Comparison of ENCODE assay signal across 9 cellular contexts in genomic region chr1:156476501-156477298, GRCh38. TPM values are rescaled to one million over a fixed set of nuclear protein-coding genes. Genes with fewer than 3 reads are reported as not detected.
DNase-seq lines count a peak whose midpoint lies in the region; TF ChIP-seq lines count a peak whose summit lies in the region.
"Had no signal": no experiment of that assay in that cellular context is flagged by ENCODE, and none has a peak within 500 bp of the region (broad histone marks: within the 10 kb centered on the region; RNA-seq: fewer than 3 reads in every experiment).

No MANE protein-coding gene starts in this region.

- intact Hi-C loops in adrenal gland (cut with DNase I): no loop called here
- intact Hi-C loops in OCI-LY7 (cut with micrococcal nuclease; ENCODE audit: unreplicated experiment): no loop called here

- peaks cover 12% of the 10 kb centered on the region; the same call in 1 of the 2 replicates for H3K79me2 ChIP-seq in OCI-LY7 (ENCODE audit: insufficient read depth, low read depth, low read length)

- H3K4me2 ChIP-seq in OCI-LY7 (ENCODE audit: low read length): no peak overlapping the region

- no TSS peak for BruUV-seq in OCI-LY7 (replicated peaks; lab: Mats Ljungman, UMichigan)

- no peaks in the 10 kb centered on the region for H3K9me3 Mint-ChIP-seq in activated naive CD4-positive, alpha-beta T cell treated with anti-CD3 and anti-CD28 coated beads, Interleukin-2, amount 10 ng/mL, durations not matched to agents 7 days and 5 days
- no peaks in the 10 kb centered on the region for H3K9me3 Mint-ChIP-seq in mesothelial cell of epicardium

- no peak for TF ChIP-seq EP300 in tibial nerve (IDR thresholded peaks at IDR 0.05)

- no peak overlapping the region for H3K4me3 Mint-ChIP-seq in activated naive CD4-positive, alpha-beta T cell treated with anti-CD3 and anti-CD28 coated beads, Interleukin-2, amount 10 ng/mL, durations not matched to agents 7 days and 5 days
- no peak overlapping the region for H3K4me3 Mint-ChIP-seq in mesothelial cell of epicardium

- DNase-seq in activated naive CD4-positive, alpha-beta T cell treated with anti-CD3 and anti-CD28 coated beads, Interleukin-2, amount 10 ng/mL, durations not matched to agents 7 days and 5 days: no peak
- no peak for DNase-seq in activated naive CD4-positive, alpha-beta T cell treated with Interleukin-2 at 50 U/mL for 16 hours
- DNase-seq in adrenal gland: peak in 2 of 7 donors; percentile 51 to 65
- peak; percentile 96 for DNase-seq in islet precursor cell
- no peak for DNase-seq in tibial nerve (ENCODE audit: low spot score in 2 of 2)
- no peak for DNase-seq in OCI-LY7 (ENCODE audit: low spot score)
- no peak for DNase-seq in mesothelial cell of epicardium (ENCODE audit: low spot score in 2 of 2, unreplicated experiment in 2 of 2)
- DNase-seq in GM13976 (ENCODE audit: low spot score): no peak

- CTCF ChIA-PET in activated naive CD4-positive, alpha-beta T cell treated with anti-CD3 and anti-CD28 coated beads, Interleukin-2, amount 10 ng/mL, durations not matched to agents 7 days and 5 days (lab: Charles Lee): interaction anchor here (1.0 to 1.8 kb wide), 5 partner anchors 13 to 132 kb away, joined by 3 to 8 read pairs (median 4); no protein-coding TSS in a partner anchor
- CTCF ChIA-PET in OCI-LY7 (lab: Charles Lee; ENCODE audit: unreplicated experiment): no interaction called here

- peaks cover 73% of the 10 kb centered on the region for H3K36me3 Mint-ChIP-seq in activated naive CD4-positive, alpha-beta T cell treated with anti-CD3 and anti-CD28 coated beads, Interleukin-2, amount 10 ng/mL, durations not matched to agents 7 days and 5 days
- H3K36me3 Mint-ChIP-seq in mesothelial cell of epicardium: peaks cover 45% of the 10 kb centered on the region

- H3K27ac ChIP-seq in adrenal gland (peak overlapping the region; percentile 6 to 92 (median 75)), tibial nerve (peak overlapping the region; percentile 62 to 94 (median 76)), OCI-LY7 (ENCODE audit: low read depth, low read length, poor library complexity, severe bottlenecking) (no peak overlapping the region)
- H3K27ac ChIP-seq: HL-60 had no signal

- in situ Hi-C loops in GM13976 (cut with MboI; ENCODE audit: low sequenced_read_pairs, unreplicated experiment): no loop called here

- TF ChIP-seq CTCF in adrenal gland (IDR thresholded peaks at IDR 0.05) (no peak), tibial nerve (IDR thresholded peaks at IDR 0.05) (no peak), OCI-LY7 (conservative IDR thresholded peaks at IDR 0.05; ENCODE audit: low read length) (no peak), mesothelial cell of epicardium (IDR thresholded peaks at IDR 0.05; ENCODE audit: unreplicated experiment) (no peak), GM13976 (IDR thresholded peaks at IDR 0.05; ENCODE audit: borderline replicate concordance, control extremely low read depth, extremely low read depth, insufficient read depth, missing control alignments) (no peak)

- H3K36me3 ChIP-seq in adrenal gland (replicated peaks in 1 of 2): peaks cover 0 to 100% of the 10 kb centered on the region in 2 donors
- peaks cover 9 to 100% (median 48%) of the 10 kb centered on the region in 3 donors for H3K36me3 ChIP-seq in tibial nerve
- peaks cover 97% of the 10 kb centered on the region for H3K36me3 ChIP-seq in OCI-LY7 (ENCODE audit: insufficient read depth, low read length)

- no peaks in the 10 kb centered on the region for H3K27me3 Mint-ChIP-seq in activated naive CD4-positive, alpha-beta T cell treated with anti-CD3 and anti-CD28 coated beads, Interleukin-2, amount 10 ng/mL, durations not matched to agents 7 days and 5 days
- no peaks in the 10 kb centered on the region for H3K27me3 Mint-ChIP-seq in mesothelial cell of epicardium (ENCODE audit: low read depth)

- no peaks in the 10 kb centered on the region for H3K9me2 ChIP-seq in OCI-LY7 (ENCODE audit: insufficient read depth, low read length)

- H3K4me1 Mint-ChIP-seq in activated naive CD4-positive, alpha-beta T cell treated with anti-CD3 and anti-CD28 coated beads, Interleukin-2, amount 10 ng/mL, durations not matched to agents 7 days and 5 days: peaks cover 19% of the 10 kb centered on the region
- H3K4me1 Mint-ChIP-seq in mesothelial cell of epicardium: no peaks in the 10 kb centered on the region

- TF ChIP-seq POLR2A in adrenal gland (IDR thresholded peaks at IDR 0.05) (no peak), tibial nerve (IDR thresholded peaks at IDR 0.05) (no peak)

- H3K27me3 ChIP-seq in adrenal gland (no peaks in the 10 kb centered on the region), tibial nerve (no peaks in the 10 kb centered on the region)

- H3K27ac Mint-ChIP-seq in activated naive CD4-positive, alpha-beta T cell treated with anti-CD3 and anti-CD28 coated beads, Interleukin-2, amount 10 ng/mL, durations not matched to agents 7 days and 5 days: peak overlapping the region; percentile 6
- H3K27ac Mint-ChIP-seq in mesothelial cell of epicardium: no peak overlapping the region

- H4K20me1 ChIP-seq in OCI-LY7 (ENCODE audit: insufficient read depth, low read length): no peaks in the 10 kb centered on the region

- POLR2A ChIA-PET in OCI-LY7 (lab: Charles Lee): no interaction called here

- no peaks in the 10 kb centered on the region for H3K9me3 ChIP-seq in adrenal gland (replicated peaks in 1 of 3)
- H3K9me3 ChIP-seq in tibial nerve: no peaks in the 10 kb centered on the region
- H3K9me3 ChIP-seq in OCI-LY7 (ENCODE audit: low read length): no peaks in the 10 kb centered on the region

- H2AFZ ChIP-seq in OCI-LY7 (ENCODE audit: low read length): no peak overlapping the region

- WGBS in adrenal gland, 4 donors: 30 to 55% (median 40%) methylated on average over 7 to 8 of the region's 8 CpGs
- 31 to 35% methylated on average over 8 of the region's 8 CpGs for WGBS in tibial nerve, 2 donors

- H3K4me1 ChIP-seq in adrenal gland (replicated peaks in 1 of 2) (peaks cover 15 to 43% of the 10 kb centered on the region in 2 donors), tibial nerve (peaks cover 0 to 67% (median 35%) of the 10 kb centered on the region in 4 donors), OCI-LY7 (ENCODE audit: insufficient read depth, low read length, poor library complexity, severe bottlenecking) (peaks cover 19% of the 10 kb centered on the region)

- no peak overlapping the region for H3K4me3 ChIP-seq in adrenal gland
- no peak overlapping the region for H3K4me3 ChIP-seq in tibial nerve
- H3K4me3 ChIP-seq in OCI-LY7 (ENCODE audit: low read depth, low read length, poor library complexity, severe bottlenecking): no peak overlapping the region

RNA-seq across cellular contexts. Expression of gene MEF2D, which starts 23.9 kb away (rescaled TPM):
- total RNA-seq in adrenal gland (10 to 100 TPM; 28.1 to 89.9 (median 74.6) TPM), tibial nerve (10 to 100 TPM; 67.5 to 84.9 (median 70.8) TPM), OCI-LY7 (2022) (92.3 and 101 TPM in 2 replicates), mesothelial cell of epicardium (37.4 to 40.9 TPM (median 37.8 TPM) in 3 replicates)
- polyA plus RNA-seq in adrenal gland: 10 to 100 TPM; 29.1 to 37.4 (median 35.3) TPM
- 23.4 and 42.7 TPM in 2 replicates for total RNA-seq in OCI-LY7 (2014; rRNA removed; shearing (Covaris generic))
